8 cellular contexts compared by ENCODE assay signal in the genomic region with DNA sequence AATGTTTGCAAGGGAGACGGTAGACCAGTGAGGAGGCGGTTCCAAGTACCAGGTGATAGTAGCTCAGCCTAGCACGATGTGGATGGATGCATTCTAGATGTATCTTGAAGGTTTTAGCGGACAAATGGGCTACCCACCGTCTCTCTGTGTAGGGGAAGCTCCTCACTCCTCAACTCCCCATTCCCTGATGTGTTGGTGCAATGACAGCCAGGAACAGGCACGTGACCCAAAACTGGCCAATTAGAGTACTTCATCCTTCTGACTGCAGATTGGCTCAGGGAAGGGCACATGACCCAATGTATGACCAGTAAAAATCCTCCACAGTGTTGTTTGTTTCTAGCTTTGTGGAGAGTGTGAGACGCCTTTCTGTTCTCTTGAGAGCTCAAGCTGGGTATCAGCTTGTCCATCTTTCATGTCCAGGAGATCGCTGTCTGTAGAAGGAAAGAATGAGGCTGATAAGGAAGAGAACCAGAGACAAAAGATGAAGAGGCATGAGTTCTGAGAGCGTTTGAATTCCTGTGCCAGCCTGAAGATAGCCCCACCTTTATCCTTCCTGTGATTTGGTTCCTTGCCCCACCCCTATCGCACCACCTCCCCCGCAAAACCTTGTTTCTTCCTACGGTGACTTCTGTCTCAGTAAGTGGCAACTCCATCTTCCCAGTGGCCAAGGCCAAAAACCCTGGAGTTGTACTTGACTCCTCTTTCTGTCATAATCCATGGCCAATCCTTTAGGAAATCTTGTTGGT. TPM values are rescaled to one million over a fixed set of nuclear protein-coding genes. Genes with fewer than 3 reads are reported as not detected.
DNase-seq lines count a peak whose midpoint lies in the region; ATAC-seq, FAIRE-seq and TF ChIP-seq lines count a peak whose summit lies in the region.

No MANE protein-coding gene starts in this region.

- WGBS in H1 (ENCODE audit: extremely low coverage in 1 of 2, insufficient coverage in 1 of 2, insufficient read length in 1 of 2, insufficient replicate concordance in 2 of 2, low coverage in 1 of 2, low lambda C conversion rate in 2 of 2, missing lambda C conversion rate in 1 of 2), 2 experiments, result 10% methylated on average over 12 of the region's 12 CpGs; no CpG with 5 or more reads in 1 of the 2 experiments
- 22% methylated on average over 12 of the region's 12 CpGs for WGBS in liver

- peaks cover 14% of the 10 kb centered on the region; the same call in 1 of the 2 replicates for H3K79me2 ChIP-seq in HCT116 (ENCODE audit: insufficient read depth, low read length)
- H3K79me2 ChIP-seq in H1 (ENCODE audit: control insufficient read depth in 1 of 2, insufficient read depth in 2 of 2, low read length in 2 of 2), result no peaks in the 10 kb centered on the region

- TF ChIP-seq POLR2A in HCT116 (IDR thresholded peaks at IDR 0.05; ENCODE audit: borderline replicate concordance, extremely low read depth, insufficient read depth, insufficient read length), result peak; percentile 90
- peak in 1 of 2 experiments; percentile 85; a peak in 2 of 3 replicates for TF ChIP-seq POLR2A in H1 (IDR thresholded peaks at IDR 0.05; ENCODE audit: control extremely low read depth in 1 of 2, low read depth in 2 of 2, low read length in 2 of 2)

- no peak overlapping the region for H2BK20ac ChIP-seq in H1 (ENCODE audit: low read length)

- H3K4me1 ChIP-seq in HCT116 (ENCODE audit: control insufficient read depth in 1 of 2, insufficient read depth in 2 of 2, low read length in 2 of 2) (peaks cover 34 to 60% of the 10 kb centered on the region in 2 experiments), H1 (replicated peaks in 1 of 4; ENCODE audit: control insufficient read depth in 3 of 4, insufficient read depth in 4 of 4, low read length in 3 of 4) (peaks cover 4 to 21% (median 10%) of the 10 kb centered on the region in 4 experiments; a peak in 6 of 7 replicates), liver (ENCODE audit: control insufficient read depth in 4 of 4, insufficient read depth in 4 of 4, low read length in 3 of 4) (peaks cover 12 to 40% (median 23%) of the 10 kb centered on the region in 4 donors)

- H3K23ac ChIP-seq in H1 (ENCODE audit: insufficient read length), result no peak overlapping the region

- H3K18ac ChIP-seq in H1 (ENCODE audit: extremely low read depth, low read length), result no peak overlapping the region

- no peak for TF ChIP-seq EP300 in H1 (IDR thresholded peaks at IDR 0.05; ENCODE audit: borderline replicate concordance in 1 of 2, low read depth in 2 of 2, low read length in 2 of 2)

- H3K9ac ChIP-seq in HCT116 (ENCODE audit: low read length), result peak overlapping the region; percentile 52
- H3K9ac ChIP-seq in H1 (replicated peaks in 1 of 4; ENCODE audit: extremely low read depth in 1 of 4, low read depth in 3 of 4, low read length in 3 of 4), result peak overlapping the region; percentile 39 to 79 (median 60)
- no peak overlapping the region for H3K9ac ChIP-seq in liver (ENCODE audit: low read depth in 1 of 2, low read length in 2 of 2)

- H3K4me2 ChIP-seq in HCT116 (ENCODE audit: low read length), result peak overlapping the region; percentile 75
- peak overlapping the region; percentile 87 to 99 for H3K4me2 ChIP-seq in H1 (ENCODE audit: insufficient read depth in 1 of 2, low read depth in 2 of 2, low read length in 2 of 2)

- no peak overlapping the region for H2BK12ac ChIP-seq in H1 (ENCODE audit: low read depth, low read length)

- H3K4ac ChIP-seq in H1 (replicated peaks; ENCODE audit: insufficient read length, low read depth, low read length), result peak overlapping the region; percentile 10

- no peak overlapping the region; the same call in 1 of the 2 replicates for H4K8ac ChIP-seq in H1 (ENCODE audit: extremely low read depth, insufficient read depth, low read length)

- H3K27me3 ChIP-seq in HCT116 (ENCODE audit: insufficient read depth, low read length) (no peaks in the 10 kb centered on the region), H1 (replicated peaks in 1 of 4; ENCODE audit: control insufficient read depth in 3 of 4, extremely low read depth in 1 of 4, insufficient read depth in 3 of 4, low read length in 3 of 4) (peaks cover 2 to 17% (median 11%) of the 10 kb centered on the region in 4 experiments), liver (ENCODE audit: control insufficient read depth in 4 of 4, insufficient read depth in 4 of 4, low read length in 3 of 4) (no peaks in the 10 kb centered on the region)

- BruUV-seq in HCT116 (replicated peaks; lab: Mats Ljungman, UMichigan), result TSS peak; percentile 60

- H3K4me3 ChIP-seq in HCT116 (replicated peaks in 1 of 2; ENCODE audit: low read depth in 1 of 2, low read length in 2 of 2) (peak overlapping the region; percentile 34 to 48), H1 (ENCODE audit: extremely low read depth in 1 of 4, insufficient read depth in 2 of 4, low read depth in 3 of 4, low read length in 4 of 4) (peak overlapping the region; percentile 39 to 63 (median 50)), liver (ENCODE audit: low read depth in 1 of 3, low read length in 3 of 3) (peak overlapping the region in 1 of 3 donors; percentile 34)

- H3K9me3 ChIP-seq in HCT116 (ENCODE audit: control insufficient read depth in 1 of 2, insufficient read depth in 1 of 2, low read depth in 1 of 2, low read length in 2 of 2), result no peaks in the 10 kb centered on the region
- no peaks in the 10 kb centered on the region for H3K9me3 ChIP-seq in H1 (ENCODE audit: insufficient read depth in 2 of 2, low read depth in 1 of 2, low read length in 1 of 2)
- H3K9me3 ChIP-seq in liver (ENCODE audit: control insufficient read depth in 4 of 4, low read length in 3 of 4), result no peaks in the 10 kb centered on the region

- H3K9me2 ChIP-seq in HCT116 (ENCODE audit: insufficient read depth), result no peaks in the 10 kb centered on the region

- no peak overlapping the region for H2BK120ac ChIP-seq in H1 (replicated peaks; ENCODE audit: low read depth, low read length)

- CTCF ChIA-PET in HCT116 (lab: Charles Lee), result interaction anchor here (1.0 to 1.2 kb wide), 2 partner anchors 70 to 113 kb away, joined by 3 read pairs; no protein-coding TSS in a partner anchor
- CTCF ChIA-PET in H1 (lab: Charles Lee; ENCODE audit: partially characterized antibody), result interaction anchor here (0.6 to 1.6 kb wide), 9 partner anchors 9 to 149 kb away, joined by 3 to 7 read pairs (median 3); partner anchors contain the start of genes ALOXE3 and AURKB

- H2BK15ac ChIP-seq in H1 (ENCODE audit: low read length), result no peak overlapping the region

- intact Hi-C loops in HCT116 (cut with micrococcal nuclease), result no loop called here

- H3K14ac ChIP-seq in H1 (ENCODE audit: insufficient read length), result no peak overlapping the region

- peak; percentile 32 for ATAC-seq in HCT116

- POLR2A ChIA-PET in HCT116 (lab: Charles Lee), result interaction anchor here (0.8 to 6.9 kb wide), 9 partner anchors 9 to 103 kb away, joined by 3 to 63 read pairs (median 4); partner anchors contain the start of genes AURKB, CTC1 and SLC25A35
- POLR2A ChIA-PET in H1 (lab: Charles Lee; ENCODE audit: partially characterized antibody), result interaction anchor here (0.6 to 19.9 kb wide), 13 partner anchors 12 to 190 kb away, joined by 3 to 373 read pairs (median 4); partner anchors contain the start of genes AURKB, CTC1 and KRABD2

- H4K91ac ChIP-seq in H1 (replicated peaks; ENCODE audit: insufficient read length, low read length), result no peak overlapping the region

- peaks cover 13% of the 10 kb centered on the region for H3K23me2 ChIP-seq in H1 (ENCODE audit: low read depth, low read length)

- no peak for TF ChIP-seq RAD21 in HCT116 (IDR thresholded peaks at IDR 0.05; ENCODE audit: low read depth)
- TF ChIP-seq RAD21 in H1 (IDR thresholded peaks at IDR 0.05 in 1 of 2, conservative IDR thresholded peaks at IDR 0.05 in 1 of 2; ENCODE audit: low read depth in 2 of 2, low read length in 2 of 2), result no peak
- no peak for TF ChIP-seq RAD21 in liver (IDR thresholded peaks at IDR 0.05)

- peak; percentile 99 for FAIRE-seq in H1 (lab: Jason Lieb, UNC)

- H4K20me1 ChIP-seq in HCT116 (ENCODE audit: insufficient read depth), result no peaks in the 10 kb centered on the region
- H4K20me1 ChIP-seq in H1 (replicated peaks in 1 of 2; ENCODE audit: control insufficient read depth in 1 of 2, insufficient read depth in 2 of 2, low read length in 2 of 2), result peaks cover 2 to 5% of the 10 kb centered on the region in 2 experiments

- RAD21 ChIA-PET in HCT116 (lab: Charles Lee; ENCODE audit: low non-redundant PET in 1 of 2, low total read pairs in 2 of 2, uncharacterized antibody in 2 of 2, unreplicated experiment in 2 of 2), result no interaction called here

- TF ChIP-seq CTCF in HCT116 (IDR thresholded peaks at IDR 0.05 in 2 of 3, conservative IDR thresholded peaks at IDR 0.05 in 1 of 3; ENCODE audit: borderline replicate concordance in 1 of 3, insufficient read depth in 1 of 3, low read depth in 2 of 3, low read length in 2 of 3) (no peak), H1 (IDR thresholded peaks at IDR 0.05; ENCODE audit: control extremely low read depth in 1 of 3, insufficient read depth in 1 of 3, low read depth in 1 of 3, low read length in 3 of 3) (no peak), liver (IDR thresholded peaks at IDR 0.05; ENCODE audit: low read depth, low read length, missing input control) (no peak)

- H3K27ac ChIP-seq in HCT116 (ENCODE audit: low read depth, low read length), result peak overlapping the region; percentile 51
- peak overlapping the region; percentile 81 for H3K27ac ChIP-seq in H1 (ENCODE audit: low read depth, low read length)
- peak overlapping the region in 1 of 2 donors; percentile 59 for H3K27ac ChIP-seq in liver (ENCODE audit: low read depth in 1 of 2, low read length in 2 of 2)

- DNase-seq in DMS153 (lab: John Stamatoyannopoulos, UW), result peak; percentile 80
- DNase-seq in HCT116 (ENCODE audit: low read depth, low spot score), result no peak
- peak; percentile 67 for DNase-seq in NCI-H2196 treated with DMSO at 0.1 percent for 48 hours (lab: John Stamatoyannopoulos, UW; ENCODE audit: unreplicated experiment)
- peak; percentile 36 to 52 for DNase-seq in activated CD4-positive, alpha-beta T cell treated with anti-CD3 and anti-CD28 coated beads for 4 hours
- peak in 1 of 2 experiments; percentile 82 for DNase-seq in H1 (ENCODE audit: low read depth in 1 of 2, low spot score in 2 of 2)
- DNase-seq in stimulated activated naive CD4-positive, alpha-beta T cell (lab: John Stamatoyannopoulos, UW), result peak; percentile 10 to 64 (median 49)
- no peak for DNase-seq in GM19238 (ENCODE audit: insufficient read length, low spot score)

- H4K5ac ChIP-seq in H1 (ENCODE audit: insufficient read length, low read depth, low read length), result no peak overlapping the region

- H2BK5ac ChIP-seq in H1 (ENCODE audit: low read depth, low read length), result peak overlapping the region; percentile 57

- H3K56ac ChIP-seq in H1 (replicated peaks; ENCODE audit: insufficient read length, low read depth, low read length), result no peak overlapping the region

- H2AK5ac ChIP-seq in H1 (ENCODE audit: low read depth, low read length), result 0 out of 2 replicates have a peak overlapping the region, but pooled peaks have one; percentile 6

- H2AFZ ChIP-seq in HCT116 (ENCODE audit: low read depth, low read length, poor library complexity, severe bottlenecking) (peak overlapping the region; percentile 42), H1 (ENCODE audit: low read length) (peak overlapping the region; percentile 98)

- H3K36me3 ChIP-seq in HCT116 (ENCODE audit: control insufficient read depth in 1 of 2, insufficient read depth in 2 of 2, low read length in 2 of 2) (no peaks in the 10 kb centered on the region), H1 (ENCODE audit: control insufficient read depth in 2 of 4, insufficient read depth in 4 of 4, low read length in 3 of 4) (no peaks in the 10 kb centered on the region), liver (ENCODE audit: control insufficient read depth in 4 of 4, insufficient read depth in 3 of 4, low read depth in 1 of 4, low read length in 3 of 4) (no peaks in the 10 kb centered on the region)

- H3K79me1 ChIP-seq in H1 (ENCODE audit: low read depth, low read length), result no peaks in the 10 kb centered on the region

RNA-seq across cellular contexts. Expression of gene BORCS6, which starts 2.3 kb away (rescaled TPM):
- total RNA-seq in HCT116 (2021; ENCODE audit: unreplicated experiment) (6.4 TPM), liver (1 to 10 TPM; 5.1 to 6.8 TPM)
- 4.7 and 5.4 TPM in 2 replicates for polyA plus RNA-seq in HCT116 (2012)
- total RNA-seq in H1 (2021; fragmentation: NEBNext Ultra II Directional; extraction: Animal tissue kit (Norgen Biotek cat#: 25700)), result 3.6 and 4.6 TPM in 2 replicates
- polyA plus RNA-seq in H1 (2011; rRNA removed) (3.3 and 3.8 TPM in 2 replicates), liver (1 to 10 TPM; 4.1 to 6.4 TPM)
- polyA plus RNA-seq in H1 (2011; cell fraction: cytosol; rRNA removed), result 3.7 TPM
- 2.7 TPM for polyA plus RNA-seq in H1 (2011; cell fraction: nucleus; rRNA removed)
- 2.3 to 3.4 TPM (median 2.8 TPM) in 4 replicates for polyA plus RNA-seq in H1 (2012, experiment 1 of 2)
- 3.8 TPM for polyA plus RNA-seq in H1 (2012, experiment 2 of 2)
- polyA plus RNA-seq in H1 (2013, experiment 1 of 2), result 2.2 TPM
- 2.2 TPM for polyA plus RNA-seq in H1 (2013, experiment 2 of 2)
- polyA minus RNA-seq in H1 (2011; rRNA and poly(A)+ RNA removed), result 1.3 and 1.9 TPM in 2 replicates
- polyA minus RNA-seq in H1 (2011; cell fraction: cytosol; rRNA and poly(A)+ RNA removed), result 3.7 TPM
- 2.2 TPM for polyA minus RNA-seq in H1 (2011; cell fraction: nucleus; rRNA and poly(A)+ RNA removed)

RNA-seq across cellular contexts. Expression of gene TMEM107, which starts 16.1 kb away (rescaled TPM):
- total RNA-seq in HCT116 (2021; ENCODE audit: unreplicated experiment), result 30.1 TPM
- polyA plus RNA-seq in HCT116 (2012), result 30.8 and 40.9 TPM in 2 replicates
- 17.3 and 17.9 TPM in 2 replicates for total RNA-seq in H1 (2021; fragmentation: NEBNext Ultra II Directional; extraction: Animal tissue kit (Norgen Biotek cat#: 25700))
- polyA plus RNA-seq in H1 (2011; rRNA removed), result 21.4 and 21.5 TPM in 2 replicates
- polyA plus RNA-seq in H1 (2011; cell fraction: cytosol; rRNA removed), result 16.0 TPM
- polyA plus RNA-seq in H1 (2011; cell fraction: nucleus; rRNA removed), result 16.9 TPM
- 8.9 to 12.0 TPM (median 9.6 TPM) in 4 replicates for polyA plus RNA-seq in H1 (2012, experiment 1 of 2)
- polyA plus RNA-seq in H1 (2012, experiment 2 of 2), result 8.0 TPM
- 9.6 TPM for polyA plus RNA-seq in H1 (2013, experiment 1 of 2)
- 10.3 TPM for polyA plus RNA-seq in H1 (2013, experiment 2 of 2)
- polyA minus RNA-seq in H1 (2011; rRNA and poly(A)+ RNA removed), result 37.4 and 44.0 TPM in 2 replicates
- polyA minus RNA-seq in H1 (2011; cell fraction: cytosol; rRNA and poly(A)+ RNA removed), result 34.1 TPM
- polyA minus RNA-seq in H1 (2011; cell fraction: nucleus; rRNA and poly(A)+ RNA removed), result 181 TPM
- total RNA-seq in liver, result 1 to 10 TPM; 4.5 to 8.4 TPM
- polyA plus RNA-seq in liver, result 1 to 10 TPM; 3.0 to 3.9 TPM

RNA-seq across cellular contexts. Expression of gene AURKB, which starts 18.1 kb away (rescaled TPM):
- 141 TPM for total RNA-seq in HCT116 (2021; ENCODE audit: unreplicated experiment)
- polyA plus RNA-seq in HCT116 (2012), result 216 and 232 TPM in 2 replicates
- 154 and 160 TPM in 2 replicates for total RNA-seq in H1 (2021; fragmentation: NEBNext Ultra II Directional; extraction: Animal tissue kit (Norgen Biotek cat#: 25700))
- 102 and 171 TPM in 2 replicates for polyA plus RNA-seq in H1 (2011; rRNA removed)
- 93.9 TPM for polyA plus RNA-seq in H1 (2011; cell fraction: cytosol; rRNA removed)
- polyA plus RNA-seq in H1 (2011; cell fraction: nucleus; rRNA removed), result 222 TPM
- polyA plus RNA-seq in H1 (2012, experiment 1 of 2), result 155 to 177 TPM (median 169 TPM) in 4 replicates
- polyA plus RNA-seq in H1 (2012, experiment 2 of 2), result 172 TPM
- 168 TPM for polyA plus RNA-seq in H1 (2013, experiment 1 of 2)
- 162 TPM for polyA plus RNA-seq in H1 (2013, experiment 2 of 2)
- polyA minus RNA-seq in H1 (2011; rRNA and poly(A)+ RNA removed), result 55.0 and 80.2 TPM in 2 replicates
- 41.2 TPM for polyA minus RNA-seq in H1 (2011; cell fraction: cytosol; rRNA and poly(A)+ RNA removed)
- polyA minus RNA-seq in H1 (2011; cell fraction: nucleus; rRNA and poly(A)+ RNA removed), result 80.6 TPM
- 10 to 100 TPM in 1 of 2 donors, under 1 TPM in 1; 0.42 to 25.9 TPM for total RNA-seq in liver
- 1 to 10 TPM; 1.8 to 4.3 TPM for polyA plus RNA-seq in liver

RNA-seq across cellular contexts. Expression of gene VAMP2, which starts 29.5 kb away (rescaled TPM):
- total RNA-seq in HCT116 (2021; ENCODE audit: unreplicated experiment) (35.9 TPM), liver (1 to 10 TPM; 4.2 to 9.0 TPM)
- 44.1 and 53.0 TPM in 2 replicates for polyA plus RNA-seq in HCT116 (2012)
- 19.0 and 20.5 TPM in 2 replicates for total RNA-seq in H1 (2021; fragmentation: NEBNext Ultra II Directional; extraction: Animal tissue kit (Norgen Biotek cat#: 25700))
- polyA plus RNA-seq in H1 (2011; rRNA removed) (19.3 and 25.2 TPM in 2 replicates), liver (10 to 100 TPM; 11.4 to 25.9 TPM)
- 20.4 TPM for polyA plus RNA-seq in H1 (2011; cell fraction: cytosol; rRNA removed)
- polyA plus RNA-seq in H1 (2011; cell fraction: nucleus; rRNA removed), result 33.7 TPM
- polyA plus RNA-seq in H1 (2012, experiment 1 of 2), result 26.5 to 28.0 TPM (median 26.9 TPM) in 4 replicates
- polyA plus RNA-seq in H1 (2012, experiment 2 of 2), result 28.6 TPM
- polyA plus RNA-seq in H1 (2013, experiment 1 of 2), result 27.3 TPM
- 25.2 TPM for polyA plus RNA-seq in H1 (2013, experiment 2 of 2)
- 5.5 and 6.8 TPM in 2 replicates for polyA minus RNA-seq in H1 (2011; rRNA and poly(A)+ RNA removed)
- 5.7 TPM for polyA minus RNA-seq in H1 (2011; cell fraction: cytosol; rRNA and poly(A)+ RNA removed)
- polyA minus RNA-seq in H1 (2011; cell fraction: nucleus; rRNA and poly(A)+ RNA removed), result 16.5 TPM

RNA-seq across cellular contexts. Expression of gene PER1, which starts 40.0 kb away (rescaled TPM):
- total RNA-seq in HCT116 (2021; ENCODE audit: unreplicated experiment) (87.6 TPM), liver (10 to 100 TPM; 10.1 to 71.6 TPM)
- 102 and 166 TPM in 2 replicates for polyA plus RNA-seq in HCT116 (2012)
- 38.0 and 39.9 TPM in 2 replicates for total RNA-seq in H1 (2021; fragmentation: NEBNext Ultra II Directional; extraction: Animal tissue kit (Norgen Biotek cat#: 25700))
- polyA plus RNA-seq in H1 (2011; rRNA removed) (9.6 and 17.3 TPM in 2 replicates), liver (10 to 100 TPM; 24.9 to 34.6 TPM)
- polyA plus RNA-seq in H1 (2011; cell fraction: cytosol; rRNA removed), result 5.5 TPM
- polyA plus RNA-seq in H1 (2011; cell fraction: nucleus; rRNA removed), result 50.0 TPM
- 17.3 to 26.6 TPM (median 24.0 TPM) in 4 replicates for polyA plus RNA-seq in H1 (2012, experiment 1 of 2)
- 19.6 TPM for polyA plus RNA-seq in H1 (2012, experiment 2 of 2)
- 14.4 TPM for polyA plus RNA-seq in H1 (2013, experiment 1 of 2)
- polyA plus RNA-seq in H1 (2013, experiment 2 of 2), result 14.0 TPM
- 17.2 and 17.7 TPM in 2 replicates for polyA minus RNA-seq in H1 (2011; rRNA and poly(A)+ RNA removed)
- 17.4 TPM for polyA minus RNA-seq in H1 (2011; cell fraction: cytosol; rRNA and poly(A)+ RNA removed)
- polyA minus RNA-seq in H1 (2011; cell fraction: nucleus; rRNA and poly(A)+ RNA removed), result 26.4 TPM

Comparison
In these comparisons a context has a peak if more than half of its experiments do, and no peak if none do; other contexts are left out.
1. DNase-seq: peak in DMS153 (single experiment), NCI-H2196 treated with DMSO at 0.1 percent for 48 hours (single experiment), activated CD4-positive, alpha-beta T cell treated with anti-CD3 and anti-CD28 coated beads for 4 hours (2 of 2) and stimulated activated naive CD4-positive, alpha-beta T cell (6 of 6); none in HCT116 (single experiment) and GM19238 (single experiment).
2. H3K9ac ChIP-seq: peak in HCT116 (single experiment) and H1 (4 of 4); none in liver (0 of 2).